Comparison of ENCODE assay signal across 8 cellular contexts in the genomic region with DNA sequence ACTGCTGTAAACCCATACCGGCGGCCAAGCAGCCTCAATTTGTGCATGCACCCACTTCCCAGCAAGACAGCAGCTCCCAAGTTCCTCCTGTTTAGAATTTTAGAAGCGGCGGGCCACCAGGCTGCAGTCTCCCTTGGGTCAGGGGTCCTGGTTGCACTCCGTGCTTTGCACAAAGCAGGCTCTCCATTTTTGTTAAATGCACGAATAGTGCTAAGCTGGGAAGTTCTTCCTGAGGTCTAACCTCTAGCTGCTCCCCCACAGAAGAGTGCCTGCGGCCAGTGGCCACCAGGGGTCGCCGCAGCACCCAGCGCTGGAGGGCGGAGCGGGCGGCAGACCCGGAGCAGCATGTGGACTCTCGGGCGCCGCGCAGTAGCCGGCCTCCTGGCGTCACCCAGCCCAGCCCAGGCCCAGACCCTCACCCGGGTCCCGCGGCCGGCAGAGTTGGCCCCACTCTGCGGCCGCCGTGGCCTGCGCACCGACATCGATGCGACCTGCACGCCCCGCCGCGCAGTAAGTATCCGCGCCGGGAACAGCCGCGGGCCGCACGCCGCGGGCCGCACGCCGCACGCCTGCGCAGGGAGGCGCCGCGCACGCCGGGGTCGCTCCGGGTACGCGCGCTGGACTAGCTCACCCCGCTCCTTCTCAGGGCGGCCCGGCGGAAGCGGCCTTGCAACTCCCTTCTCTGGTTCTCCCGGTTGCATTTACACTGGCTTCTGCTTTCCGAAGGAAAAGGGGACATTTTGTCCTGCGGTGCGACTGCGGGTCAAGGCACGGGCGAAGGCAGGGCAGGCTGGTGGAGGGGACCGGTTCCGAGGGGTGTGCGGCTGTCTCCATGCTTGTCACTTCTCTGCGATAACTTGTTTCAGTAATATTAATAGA. TPM values are rescaled to one million over a fixed set of nuclear protein-coding genes. Genes with fewer than 3 reads are reported as not detected.
A peak's percentile ranks its signal among the peaks of the same experiment; 100 is the strongest.
DNase-seq lines count a peak whose midpoint lies in the region; ATAC-seq and TF ChIP-seq lines count a peak whose summit lies in the region.

A gene (plus strand): TSS at position 315 of the 879 bp plus-strand sequence. CDS start 31 bp downstream, at position 346.

- WGBS in HUES64 = 1% methylated on average over 74 of the region's 75 CpGs

- H3K27me3 ChIP-seq in HUES64 (ENCODE audit: insufficient read depth, low read length) = no peaks in the 10 kb centered on the region

- no peaks in the 10 kb centered on the region for H3K27me3 Mint-ChIP-seq in activated T-helper 2 cell treated with anti-CD3 and anti-CD28 coated beads, Interferon-gamma antibody, Interleukin-2, Interleukin-4, amounts not matched to agents 10 μg/mL and 5 μg/mL and 100 μg/mL, durations not matched to agents 14 hours and 24 hours and 36 hours (ENCODE audit: low read depth)
- H3K27me3 Mint-ChIP-seq in nephron progenitor cell (ENCODE audit: low read depth, poor library complexity) = peaks cover 3% of the 10 kb centered on the region
- no peaks in the 10 kb centered on the region for H3K27me3 Mint-ChIP-seq in stimulated activated naive CD8-positive, alpha-beta T cell treated with anti-CD3 and anti-CD28 coated beads, Interleukin-15, amount 100 ng/mL, for 72 hours

- peaks cover 13% of the 10 kb centered on the region for H3K36me3 Mint-ChIP-seq in activated T-helper 2 cell treated with anti-CD3 and anti-CD28 coated beads, Interferon-gamma antibody, Interleukin-2, Interleukin-4, amounts not matched to agents 10 μg/mL and 5 μg/mL and 100 μg/mL, durations not matched to agents 14 hours and 24 hours and 36 hours (ENCODE audit: low read depth)
- H3K36me3 Mint-ChIP-seq in nephron progenitor cell (ENCODE audit: low read depth) = peaks cover 12% of the 10 kb centered on the region

- intact Hi-C loops in activated T-helper 2 cell treated with anti-CD3 and anti-CD28 coated beads, Interferon-gamma antibody, Interleukin-2, Interleukin-4, amounts not matched to agents 10 μg/mL and 5 μg/mL and 100 μg/mL, durations not matched to agents 14 hours and 24 hours and 36 hours (cut with micrococcal nuclease) = loop anchor here (1.0 to 5.0 kb wide), 4 partner anchors 7 to 157 kb away; no protein-coding TSS in a partner anchor

- peak; percentile 86 for DNase-seq in DMS53 (lab: John Stamatoyannopoulos, UW)
- peak; percentile 77 for DNase-seq in RKO (ENCODE audit: low spot score)
- DNase-seq in activated T-helper 2 cell treated with anti-CD3 and anti-CD28 coated beads, Interferon-gamma antibody, Interleukin-2, Interleukin-4, amounts not matched to agents 10 μg/mL and 5 μg/mL and 100 μg/mL, durations not matched to agents 14 hours and 24 hours and 36 hours (ENCODE audit: low spot score) = peak; percentile 77
- peak; percentile 85 for DNase-seq in fibroblast of pulmonary artery (ENCODE audit: low read depth)
- peak; percentile 84 for DNase-seq in nephron progenitor cell
- peak; percentile 86 to 87 for DNase-seq in stimulated activated naive CD8-positive, alpha-beta T cell treated with anti-CD3 and anti-CD28 coated beads, Interleukin-15, amount 100 ng/mL, for 72 hours

- H3K9ac ChIP-seq in HUES64 (ENCODE audit: low read depth, low read length) = peak within 1 kb of the TSS; percentile 93

- no peaks in the 10 kb centered on the region for H3K4me1 ChIP-seq in HUES64 (ENCODE audit: insufficient read depth, low read length)

- H3K9me3 ChIP-seq in HUES64 (ENCODE audit: insufficient read depth, low read depth, low read length) = no peaks in the 10 kb centered on the region

- H3K27ac Mint-ChIP-seq in activated T-helper 2 cell treated with anti-CD3 and anti-CD28 coated beads, Interferon-gamma antibody, Interleukin-2, Interleukin-4, amounts not matched to agents 10 μg/mL and 5 μg/mL and 100 μg/mL, durations not matched to agents 14 hours and 24 hours and 36 hours = peak within 1 kb of the TSS; percentile 84
- H3K27ac Mint-ChIP-seq in nephron progenitor cell = peak within 1 kb of the TSS; percentile 97
- peak within 1 kb of the TSS; percentile 91 to 96 for H3K27ac Mint-ChIP-seq in stimulated activated naive CD8-positive, alpha-beta T cell treated with anti-CD3 and anti-CD28 coated beads, Interleukin-15, amount 100 ng/mL, for 72 hours

- H3K4me3 Mint-ChIP-seq in activated T-helper 2 cell treated with anti-CD3 and anti-CD28 coated beads, Interferon-gamma antibody, Interleukin-2, Interleukin-4, amounts not matched to agents 10 μg/mL and 5 μg/mL and 100 μg/mL, durations not matched to agents 14 hours and 24 hours and 36 hours (ENCODE audit: low read depth) = peak within 1 kb of the TSS; percentile 91
- peak within 1 kb of the TSS; percentile 98 for H3K4me3 Mint-ChIP-seq in nephron progenitor cell
- H3K4me3 Mint-ChIP-seq in stimulated activated naive CD8-positive, alpha-beta T cell treated with anti-CD3 and anti-CD28 coated beads, Interleukin-15, amount 100 ng/mL, for 72 hours = peak within 1 kb of the TSS; percentile 96 to 97

- no peaks in the 10 kb centered on the region for H3K36me3 ChIP-seq in HUES64 (ENCODE audit: insufficient read depth, low read length)

- H3K4me3 ChIP-seq in HUES64 (ENCODE audit: low read length) (peak within 1 kb of the TSS; percentile 99), fibroblast of pulmonary artery (replicated peaks; ENCODE audit: low read depth, low read length) (peak within 1 kb of the TSS; percentile 92)

- peaks cover 25% of the 10 kb centered on the region for H3K4me1 Mint-ChIP-seq in activated T-helper 2 cell treated with anti-CD3 and anti-CD28 coated beads, Interferon-gamma antibody, Interleukin-2, Interleukin-4, amounts not matched to agents 10 μg/mL and 5 μg/mL and 100 μg/mL, durations not matched to agents 14 hours and 24 hours and 36 hours (ENCODE audit: low read depth)
- H3K4me1 Mint-ChIP-seq in nephron progenitor cell = peaks cover 16% of the 10 kb centered on the region
- peaks cover 16% of the 10 kb centered on the region for H3K4me1 Mint-ChIP-seq in stimulated activated naive CD8-positive, alpha-beta T cell treated with anti-CD3 and anti-CD28 coated beads, Interleukin-15, amount 100 ng/mL, for 72 hours

- ATAC-seq in GM21447 (IDR thresholded peaks at IDR 0.05; ENCODE audit: unreplicated experiment) = peak; percentile 90
- ATAC-seq in stimulated activated naive CD8-positive, alpha-beta T cell treated with anti-CD3 and anti-CD28 coated beads, Interleukin-15, amount 100 ng/mL, for 72 hours = peak; percentile 95

- TF ChIP-seq CTCF in fibroblast of pulmonary artery (IDR thresholded peaks at IDR 0.05; ENCODE audit: low read length, missing control alignments) = peak; percentile 91
- peak; percentile 97 for TF ChIP-seq CTCF in nephron progenitor cell (IDR thresholded peaks at IDR 0.05)

- peak within 1 kb of the TSS; percentile 84 for H3K27ac ChIP-seq in HUES64 (ENCODE audit: low read depth, low read length)

- no peaks in the 10 kb centered on the region for H3K9me3 Mint-ChIP-seq in activated T-helper 2 cell treated with anti-CD3 and anti-CD28 coated beads, Interferon-gamma antibody, Interleukin-2, Interleukin-4, amounts not matched to agents 10 μg/mL and 5 μg/mL and 100 μg/mL, durations not matched to agents 14 hours and 24 hours and 36 hours
- peaks cover 3% of the 10 kb centered on the region for H3K9me3 Mint-ChIP-seq in nephron progenitor cell
- no peaks in the 10 kb centered on the region for H3K9me3 Mint-ChIP-seq in stimulated activated naive CD8-positive, alpha-beta T cell treated with anti-CD3 and anti-CD28 coated beads, Interleukin-15, amount 100 ng/mL, for 72 hours

RNA-seq across cellular contexts. Expression of the gene that starts here (rescaled TPM):
- polyA plus RNA-seq in HUES64 (2013, experiment 1 of 2) = 29.3 TPM
- 27.6 TPM for polyA plus RNA-seq in HUES64 (2013, experiment 2 of 2)
- total RNA-seq in activated T-helper 2 cell treated with anti-CD3 and anti-CD28 coated beads, Interferon-gamma antibody, Interleukin-2, Interleukin-4, amounts not matched to agents 10 μg/mL and 5 μg/mL and 100 μg/mL, durations not matched to agents 14 hours and 24 hours and 36 hours = 46.8 and 56.7 TPM in 2 replicates

Comparison
In these comparisons a context has a peak if more than half of its experiments do, and no peak if none do; other contexts are left out.
1. Peak in every context shown above with its lines: DNase-seq, ATAC-seq, H3K4me3 ChIP-seq and H3K27ac ChIP-seq.